In the genomic region with DNA sequence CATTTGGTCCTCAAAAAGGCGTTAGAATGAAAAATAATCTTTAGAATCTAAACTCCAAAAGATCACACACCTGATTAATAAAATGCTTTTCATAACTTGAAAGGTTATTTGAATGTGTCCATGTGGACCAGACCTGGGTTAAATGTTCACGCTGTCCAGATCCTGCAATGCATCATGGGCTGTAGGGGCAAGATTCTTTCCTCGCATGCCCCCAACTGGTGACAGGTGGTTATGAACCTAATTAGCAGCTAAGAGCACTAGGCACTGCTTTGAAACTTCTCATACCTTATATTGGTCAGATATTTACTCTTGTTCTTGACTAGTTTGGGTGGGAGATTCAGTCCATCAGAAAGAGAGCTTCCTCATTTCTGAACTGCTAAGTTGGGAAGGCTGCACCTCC, we compare ENCODE assay signal across 8 cellular contexts. TPM values are rescaled to one million over a fixed set of nuclear protein-coding genes. Genes with fewer than 3 reads are reported as not detected.
DNase-seq lines count a peak whose midpoint lies in the region; ATAC-seq and TF ChIP-seq lines count a peak whose summit lies in the region.

No MANE protein-coding gene starts in this region.

- no peak overlapping the region for H3K9ac ChIP-seq in Loucy (ENCODE audit: low read depth, low read length, poor library complexity, severe bottlenecking)

- WGBS in stomach, 5 donors = 40 to 61% (median 48%) methylated on average over 3 of the region's 3 CpGs

- H3K36me3 ChIP-seq in cardiac muscle cell (no peaks in the 10 kb centered on the region), Loucy (ENCODE audit: insufficient read depth, low read length) (no peaks in the 10 kb centered on the region), stomach (no peaks in the 10 kb centered on the region), ascending aorta (no peaks in the 10 kb centered on the region)

- H3K9me3 ChIP-seq in cardiac muscle cell (ENCODE audit: low read depth) = no peaks in the 10 kb centered on the region
- no peaks in the 10 kb centered on the region for H3K9me3 ChIP-seq in Loucy (ENCODE audit: insufficient read depth, low read depth, low read length)
- no peaks in the 10 kb centered on the region for H3K9me3 ChIP-seq in stomach
- H3K9me3 ChIP-seq in ascending aorta = no peaks in the 10 kb centered on the region

- peak; percentile 24 for TF ChIP-seq CTCF in cardiac muscle cell (IDR thresholded peaks at IDR 0.05; ENCODE audit: low read depth, low read length)
- TF ChIP-seq CTCF in Loucy (conservative IDR thresholded peaks at IDR 0.05; ENCODE audit: low read length) = peak; percentile 69
- TF ChIP-seq CTCF in cardiac fibroblast (IDR thresholded peaks at IDR 0.05; ENCODE audit: low read depth, low read length) = peak; percentile 5
- TF ChIP-seq CTCF in stomach (IDR thresholded peaks at IDR 0.05) = peak in 2 of 7 experiments; percentile 45 to 53
- no peak for TF ChIP-seq CTCF in ascending aorta (IDR thresholded peaks at IDR 0.05)

- H3K4me3 ChIP-seq in cardiac muscle cell (no peak overlapping the region), Loucy (ENCODE audit: low read length, poor library complexity, severe bottlenecking) (no peak overlapping the region), cardiac fibroblast (replicated peaks in 1 of 2; ENCODE audit: low read depth in 2 of 2, low read length in 2 of 2) (no peak overlapping the region), stomach (no peak overlapping the region), ascending aorta (no peak overlapping the region)

- H3K4me2 ChIP-seq in Loucy (ENCODE audit: low read depth, low read length, poor library complexity, severe bottlenecking) = no peak overlapping the region

- H4K20me1 ChIP-seq in Loucy (ENCODE audit: insufficient read depth, low read length, poor library complexity, severe bottlenecking) = no peaks in the 10 kb centered on the region

- no peak for TF ChIP-seq EP300 in stomach (IDR thresholded peaks at IDR 0.05)

- H3K9me2 ChIP-seq in Loucy (replicated peaks; ENCODE audit: low read depth, low read length) = no peaks in the 10 kb centered on the region

- H3F3A ChIP-seq in Loucy (ENCODE audit: low read depth) = no peaks in the 10 kb centered on the region

- peaks cover 13% of the 10 kb centered on the region for H3K4me1 ChIP-seq in cardiac muscle cell (ENCODE audit: low read depth)
- H3K4me1 ChIP-seq in Loucy (ENCODE audit: insufficient read depth, low read length, poor library complexity, severe bottlenecking) = no peaks in the 10 kb centered on the region
- H3K4me1 ChIP-seq in stomach = peaks cover 0 to 21% (median 3%) of the 10 kb centered on the region in 4 donors
- H3K4me1 ChIP-seq in ascending aorta = peaks cover 0 to 6% of the 10 kb centered on the region in 2 donors

- H3K27ac ChIP-seq in cardiac muscle cell = no peak overlapping the region
- H3K27ac ChIP-seq in stomach = no peak overlapping the region
- no peak overlapping the region for H3K27ac ChIP-seq in ascending aorta

- H2AFZ ChIP-seq in Loucy (ENCODE audit: low read length) = no peak overlapping the region

- no peaks in the 10 kb centered on the region for H3K79me2 ChIP-seq in Loucy (ENCODE audit: insufficient read depth, low read length)

- peaks cover 27% of the 10 kb centered on the region for H3K27me3 ChIP-seq in cardiac muscle cell
- no peaks in the 10 kb centered on the region for H3K27me3 ChIP-seq in Loucy (ENCODE audit: insufficient read depth, low read length, poor library complexity, severe bottlenecking)
- no peaks in the 10 kb centered on the region for H3K27me3 ChIP-seq in stomach
- H3K27me3 ChIP-seq in ascending aorta = no peaks in the 10 kb centered on the region

- TF ChIP-seq POLR2A in stomach (IDR thresholded peaks at IDR 0.05) = no peak

- DNase-seq in cardiac muscle cell (ENCODE audit: low read depth in 1 of 2, low spot score in 1 of 2) (peak; percentile 9 to 53), Right ventricle myocardium inferior (ENCODE audit: missing footprints) (no peak), cardiac fibroblast (ENCODE audit: low read depth in 2 of 2) (no peak), stomach (peak; percentile 53), OCI-M2 (lab: John Stamatoyannopoulos, UW; ENCODE audit: unreplicated experiment) (no peak), ascending aorta (ENCODE audit: low spot score in 2 of 2) (no peak)

- ATAC-seq in Right ventricle myocardium inferior (no peak), GM21825 (IDR thresholded peaks at IDR 0.05; ENCODE audit: unreplicated experiment) (peak; percentile 78)

- intact Hi-C loops in Right ventricle myocardium inferior (cut with DNase I) (no loop called here), stomach (cut with DNase I; ENCODE audit: low total_unique reads) (no loop called here), ascending aorta (cut with DNase I) (no loop called here)

RNA-seq across cellular contexts. Expression of a gene that starts 19.3 kb away (rescaled TPM):
- total RNA-seq in cardiac muscle cell (5.0 and 7.8 TPM in 2 replicates), Right ventricle myocardium inferior (60.6 TPM), stomach (10 to 100 TPM in 4 of 5 donors, 1 to 10 TPM in 1; 2.3 to 33.8 (median 20.1) TPM), ascending aorta (0.85 TPM)
- polyA plus RNA-seq in cardiac muscle cell (2.0 and 3.2 TPM in 2 replicates), stomach (10 to 100 TPM in 1 of 3 donors, 1 to 10 TPM in 2; 3.2 to 27.2 (median 8.0) TPM)

Comparison
In these comparisons a context has a peak if more than half of its experiments do, and no peak if none do; other contexts are left out.
1. DNase-seq: peak in cardiac muscle cell (2 of 2) and stomach (single experiment); none in Right ventricle myocardium inferior (single experiment), cardiac fibroblast (0 of 2), OCI-M2 (single experiment) and ascending aorta (0 of 2).
2. CTCF ChIP-seq: peak in cardiac muscle cell (single experiment), Loucy (single experiment) and cardiac fibroblast (single experiment); none in ascending aorta (0 of 3).